In the genomic region with DNA sequence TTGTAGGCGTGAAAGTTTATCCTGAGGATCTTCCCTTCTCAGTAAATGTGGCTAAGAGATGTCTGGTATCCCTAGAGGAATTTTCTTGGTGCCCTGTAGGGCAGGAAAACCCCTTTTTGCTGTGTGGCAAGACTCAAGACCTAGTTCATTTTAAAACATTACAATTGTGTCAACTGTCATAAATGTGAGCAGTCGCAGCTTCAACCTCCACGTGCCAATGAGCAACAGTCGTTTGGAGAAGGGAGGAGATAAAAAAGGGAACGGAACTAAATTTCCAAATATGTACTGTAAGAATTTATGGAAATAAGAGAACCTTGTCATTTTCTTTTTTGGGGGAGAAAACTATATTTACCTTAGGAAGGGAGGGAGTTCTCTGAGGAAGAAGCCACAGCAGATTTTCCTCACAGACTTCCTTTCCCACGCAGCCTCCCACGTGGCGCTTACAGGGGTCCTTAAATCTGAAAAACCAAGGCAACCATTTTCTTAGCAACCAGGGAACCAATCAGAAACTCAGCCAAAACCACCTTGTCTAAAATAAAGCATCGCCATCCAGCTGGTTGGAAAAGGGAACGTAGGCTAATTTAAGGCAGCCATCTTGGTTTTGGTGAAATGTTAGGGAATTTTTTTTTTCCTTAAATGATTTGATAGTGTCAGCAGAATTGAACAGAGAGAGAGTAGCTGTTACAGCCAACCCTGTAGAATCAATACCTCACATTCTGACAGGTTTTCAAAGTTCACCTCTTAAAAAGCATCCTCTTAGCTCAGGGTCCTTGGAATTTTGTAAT, we compare ENCODE assay signal across 1 cellular context.
TF ChIP-seq lines count a peak whose summit lies in the region.

No MANE protein-coding gene starts in this region.

TF ChIP-seq in A549, 52 proteins besides CTCF, POLR2A, EP300 and RAD21 (continued from another document):
- TF ChIP-seq, protein P1, sequence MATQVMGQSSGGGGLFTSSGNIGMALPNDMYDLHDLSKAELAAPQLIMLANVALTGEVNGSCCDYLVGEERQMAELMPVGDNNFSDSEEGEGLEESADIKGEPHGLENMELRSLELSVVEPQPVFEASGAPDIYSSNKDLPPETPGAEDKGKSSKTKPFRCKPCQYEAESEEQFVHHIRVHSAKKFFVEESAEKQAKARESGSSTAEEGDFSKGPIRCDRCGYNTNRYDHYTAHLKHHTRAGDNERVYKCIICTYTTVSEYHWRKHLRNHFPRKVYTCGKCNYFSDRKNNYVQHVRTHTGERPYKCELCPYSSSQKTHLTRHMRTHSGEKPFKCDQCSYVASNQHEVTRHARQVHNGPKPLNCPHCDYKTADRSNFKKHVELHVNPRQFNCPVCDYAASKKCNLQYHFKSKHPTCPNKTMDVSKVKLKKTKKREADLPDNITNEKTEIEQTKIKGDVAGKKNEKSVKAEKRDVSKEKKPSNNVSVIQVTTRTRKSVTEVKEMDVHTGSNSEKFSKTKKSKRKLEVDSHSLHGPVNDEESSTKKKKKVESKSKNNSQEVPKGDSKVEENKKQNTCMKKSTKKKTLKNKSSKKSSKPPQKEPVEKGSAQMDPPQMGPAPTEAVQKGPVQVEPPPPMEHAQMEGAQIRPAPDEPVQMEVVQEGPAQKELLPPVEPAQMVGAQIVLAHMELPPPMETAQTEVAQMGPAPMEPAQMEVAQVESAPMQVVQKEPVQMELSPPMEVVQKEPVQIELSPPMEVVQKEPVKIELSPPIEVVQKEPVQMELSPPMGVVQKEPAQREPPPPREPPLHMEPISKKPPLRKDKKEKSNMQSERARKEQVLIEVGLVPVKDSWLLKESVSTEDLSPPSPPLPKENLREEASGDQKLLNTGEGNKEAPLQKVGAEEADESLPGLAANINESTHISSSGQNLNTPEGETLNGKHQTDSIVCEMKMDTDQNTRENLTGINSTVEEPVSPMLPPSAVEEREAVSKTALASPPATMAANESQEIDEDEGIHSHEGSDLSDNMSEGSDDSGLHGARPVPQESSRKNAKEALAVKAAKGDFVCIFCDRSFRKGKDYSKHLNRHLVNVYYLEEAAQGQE (IDR thresholded peaks at IDR 0.05), result no peak
- no peak for TF ChIP-seq ESRRA (IDR thresholded peaks at IDR 0.05; ENCODE audit: borderline replicate concordance, low read length)
